1 cellular context compared by ENCODE assay signal in the genomic region with DNA sequence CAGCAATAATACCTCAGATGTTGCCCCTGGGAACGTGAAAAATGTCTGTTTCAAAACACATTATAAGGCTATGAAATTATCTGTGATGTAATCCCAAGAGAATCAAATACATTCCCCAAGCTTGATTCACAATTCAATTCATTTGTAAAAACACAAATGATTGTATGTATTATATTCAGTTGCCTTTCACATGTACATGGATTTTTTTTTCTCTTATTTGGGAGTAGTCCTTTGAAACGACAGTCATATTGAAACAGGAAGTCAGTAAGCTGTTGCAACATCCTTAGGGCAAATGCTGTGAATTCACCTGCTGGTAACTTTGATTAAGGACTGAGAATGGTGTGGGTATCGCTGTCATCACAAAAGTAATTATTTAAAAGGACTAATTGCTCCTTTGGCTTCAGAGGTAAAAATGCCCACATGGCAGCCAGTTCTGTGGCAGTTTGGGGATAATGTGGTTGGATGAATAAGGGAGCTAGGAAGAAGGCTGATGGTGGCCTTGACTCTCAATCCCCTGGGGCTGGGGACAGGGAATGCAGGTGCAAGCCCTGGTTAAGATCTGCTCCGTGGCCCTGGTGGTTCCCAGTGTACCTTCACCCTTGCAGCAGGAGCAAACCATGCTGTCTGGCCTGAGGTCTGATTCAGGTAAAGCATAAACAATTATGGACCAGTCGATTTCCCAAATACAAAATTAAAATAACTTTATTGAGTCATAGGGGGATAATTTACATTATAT.
TF ChIP-seq lines count a peak whose summit lies in the region.

No MANE protein-coding gene starts in this region.

TF ChIP-seq in GM12878, 131 proteins besides CTCF, POLR2A, EP300 and RAD21 (continued from another document and continues in another):
- TF ChIP-seq, protein P1, sequence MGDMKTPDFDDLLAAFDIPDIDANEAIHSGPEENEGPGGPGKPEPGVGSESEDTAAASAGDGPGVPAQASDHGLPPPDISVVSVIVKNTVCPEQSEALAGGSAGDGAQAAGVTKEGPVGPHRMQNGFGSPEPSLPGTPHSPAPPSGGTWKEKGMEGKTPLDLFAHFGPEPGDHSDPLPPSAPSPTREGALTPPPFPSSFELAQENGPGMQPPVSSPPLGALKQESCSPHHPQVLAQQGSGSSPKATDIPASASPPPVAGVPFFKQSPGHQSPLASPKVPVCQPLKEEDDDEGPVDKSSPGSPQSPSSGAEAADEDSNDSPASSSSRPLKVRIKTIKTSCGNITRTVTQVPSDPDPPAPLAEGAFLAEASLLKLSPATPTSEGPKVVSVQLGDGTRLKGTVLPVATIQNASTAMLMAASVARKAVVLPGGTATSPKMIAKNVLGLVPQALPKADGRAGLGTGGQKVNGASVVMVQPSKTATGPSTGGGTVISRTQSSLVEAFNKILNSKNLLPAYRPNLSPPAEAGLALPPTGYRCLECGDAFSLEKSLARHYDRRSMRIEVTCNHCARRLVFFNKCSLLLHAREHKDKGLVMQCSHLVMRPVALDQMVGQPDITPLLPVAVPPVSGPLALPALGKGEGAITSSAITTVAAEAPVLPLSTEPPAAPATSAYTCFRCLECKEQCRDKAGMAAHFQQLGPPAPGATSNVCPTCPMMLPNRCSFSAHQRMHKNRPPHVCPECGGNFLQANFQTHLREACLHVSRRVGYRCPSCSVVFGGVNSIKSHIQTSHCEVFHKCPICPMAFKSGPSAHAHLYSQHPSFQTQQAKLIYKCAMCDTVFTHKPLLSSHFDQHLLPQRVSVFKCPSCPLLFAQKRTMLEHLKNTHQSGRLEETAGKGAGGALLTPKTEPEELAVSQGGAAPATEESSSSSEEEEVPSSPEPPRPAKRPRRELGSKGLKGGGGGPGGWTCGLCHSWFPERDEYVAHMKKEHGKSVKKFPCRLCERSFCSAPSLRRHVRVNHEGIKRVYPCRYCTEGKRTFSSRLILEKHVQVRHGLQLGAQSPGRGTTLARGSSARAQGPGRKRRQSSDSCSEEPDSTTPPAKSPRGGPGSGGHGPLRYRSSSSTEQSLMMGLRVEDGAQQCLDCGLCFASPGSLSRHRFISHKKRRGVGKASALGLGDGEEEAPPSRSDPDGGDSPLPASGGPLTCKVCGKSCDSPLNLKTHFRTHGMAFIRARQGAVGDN (IDR thresholded peaks at IDR 0.05) = no peak
- no peak for TF ChIP-seq SUPT20H (IDR thresholded peaks at IDR 0.05; ENCODE audit: borderline replicate concordance, control insufficient read depth, low read depth, low read length)
- no peak for TF ChIP-seq POLR2AphosphoS5 (IDR thresholded peaks at IDR 0.05; ENCODE audit: low read length)
- no peak for TF ChIP-seq RB1 (IDR thresholded peaks at IDR 0.05; ENCODE audit: borderline replicate concordance)
- TF ChIP-seq ZNF207 (IDR thresholded peaks at IDR 0.05; ENCODE audit: borderline replicate concordance) = no peak
- no peak for TF ChIP-seq NR2F1 (conservative IDR thresholded peaks at IDR 0.05)
- TF ChIP-seq JUNB (IDR thresholded peaks at IDR 0.05) = peak; percentile 90
- TF ChIP-seq RCOR1 (conservative IDR thresholded peaks at IDR 0.05; ENCODE audit: low read depth, low read length) = no peak
- TF ChIP-seq ESRRA (IDR thresholded peaks at IDR 0.05; ENCODE audit: low read length) = no peak
- no peak for TF ChIP-seq RELA (IDR thresholded peaks at IDR 0.05; ENCODE audit: borderline replicate concordance, partially characterized antibody)
- TF ChIP-seq EZH2 (IDR thresholded peaks at IDR 0.05; ENCODE audit: borderline replicate concordance, control insufficient read depth, low read depth, low read length) = no peak
- TF ChIP-seq RFX5 (IDR thresholded peaks at IDR 0.05; ENCODE audit: low read depth, low read length) = no peak
- no peak for TF ChIP-seq NFXL1 (IDR thresholded peaks at IDR 0.05; ENCODE audit: borderline replicate concordance)
- TF ChIP-seq, protein P2, sequence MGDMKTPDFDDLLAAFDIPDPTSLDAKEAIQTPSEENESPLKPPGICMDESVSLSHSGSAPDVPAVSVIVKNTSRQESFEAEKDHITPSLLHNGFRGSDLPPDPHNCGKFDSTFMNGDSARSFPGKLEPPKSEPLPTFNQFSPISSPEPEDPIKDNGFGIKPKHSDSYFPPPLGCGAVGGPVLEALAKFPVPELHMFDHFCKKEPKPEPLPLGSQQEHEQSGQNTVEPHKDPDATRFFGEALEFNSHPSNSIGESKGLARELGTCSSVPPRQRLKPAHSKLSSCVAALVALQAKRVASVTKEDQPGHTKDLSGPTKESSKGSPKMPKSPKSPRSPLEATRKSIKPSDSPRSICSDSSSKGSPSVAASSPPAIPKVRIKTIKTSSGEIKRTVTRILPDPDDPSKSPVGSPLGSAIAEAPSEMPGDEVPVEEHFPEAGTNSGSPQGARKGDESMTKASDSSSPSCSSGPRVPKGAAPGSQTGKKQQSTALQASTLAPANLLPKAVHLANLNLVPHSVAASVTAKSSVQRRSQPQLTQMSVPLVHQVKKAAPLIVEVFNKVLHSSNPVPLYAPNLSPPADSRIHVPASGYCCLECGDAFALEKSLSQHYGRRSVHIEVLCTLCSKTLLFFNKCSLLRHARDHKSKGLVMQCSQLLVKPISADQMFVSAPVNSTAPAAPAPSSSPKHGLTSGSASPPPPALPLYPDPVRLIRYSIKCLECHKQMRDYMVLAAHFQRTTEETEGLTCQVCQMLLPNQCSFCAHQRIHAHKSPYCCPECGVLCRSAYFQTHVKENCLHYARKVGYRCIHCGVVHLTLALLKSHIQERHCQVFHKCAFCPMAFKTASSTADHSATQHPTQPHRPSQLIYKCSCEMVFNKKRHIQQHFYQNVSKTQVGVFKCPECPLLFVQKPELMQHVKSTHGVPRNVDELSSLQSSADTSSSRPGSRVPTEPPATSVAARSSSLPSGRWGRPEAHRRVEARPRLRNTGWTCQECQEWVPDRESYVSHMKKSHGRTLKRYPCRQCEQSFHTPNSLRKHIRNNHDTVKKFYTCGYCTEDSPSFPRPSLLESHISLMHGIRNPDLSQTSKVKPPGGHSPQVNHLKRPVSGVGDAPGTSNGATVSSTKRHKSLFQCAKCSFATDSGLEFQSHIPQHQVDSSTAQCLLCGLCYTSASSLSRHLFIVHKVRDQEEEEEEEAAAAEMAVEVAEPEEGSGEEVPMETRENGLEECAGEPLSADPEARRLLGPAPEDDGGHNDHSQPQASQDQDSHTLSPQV (IDR thresholded peaks at IDR 0.05) = no peak
- TF ChIP-seq, protein P3, sequence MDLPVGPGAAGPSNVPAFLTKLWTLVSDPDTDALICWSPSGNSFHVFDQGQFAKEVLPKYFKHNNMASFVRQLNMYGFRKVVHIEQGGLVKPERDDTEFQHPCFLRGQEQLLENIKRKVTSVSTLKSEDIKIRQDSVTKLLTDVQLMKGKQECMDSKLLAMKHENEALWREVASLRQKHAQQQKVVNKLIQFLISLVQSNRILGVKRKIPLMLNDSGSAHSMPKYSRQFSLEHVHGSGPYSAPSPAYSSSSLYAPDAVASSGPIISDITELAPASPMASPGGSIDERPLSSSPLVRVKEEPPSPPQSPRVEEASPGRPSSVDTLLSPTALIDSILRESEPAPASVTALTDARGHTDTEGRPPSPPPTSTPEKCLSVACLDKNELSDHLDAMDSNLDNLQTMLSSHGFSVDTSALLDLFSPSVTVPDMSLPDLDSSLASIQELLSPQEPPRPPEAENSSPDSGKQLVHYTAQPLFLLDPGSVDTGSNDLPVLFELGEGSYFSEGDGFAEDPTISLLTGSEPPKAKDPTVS (IDR thresholded peaks at IDR 0.05; ENCODE audit: low read depth, low read length) = no peak
- no peak for TF ChIP-seq SIN3A (IDR thresholded peaks at IDR 0.05; ENCODE audit: low read depth, low read length)
- TF ChIP-seq, protein P4, sequence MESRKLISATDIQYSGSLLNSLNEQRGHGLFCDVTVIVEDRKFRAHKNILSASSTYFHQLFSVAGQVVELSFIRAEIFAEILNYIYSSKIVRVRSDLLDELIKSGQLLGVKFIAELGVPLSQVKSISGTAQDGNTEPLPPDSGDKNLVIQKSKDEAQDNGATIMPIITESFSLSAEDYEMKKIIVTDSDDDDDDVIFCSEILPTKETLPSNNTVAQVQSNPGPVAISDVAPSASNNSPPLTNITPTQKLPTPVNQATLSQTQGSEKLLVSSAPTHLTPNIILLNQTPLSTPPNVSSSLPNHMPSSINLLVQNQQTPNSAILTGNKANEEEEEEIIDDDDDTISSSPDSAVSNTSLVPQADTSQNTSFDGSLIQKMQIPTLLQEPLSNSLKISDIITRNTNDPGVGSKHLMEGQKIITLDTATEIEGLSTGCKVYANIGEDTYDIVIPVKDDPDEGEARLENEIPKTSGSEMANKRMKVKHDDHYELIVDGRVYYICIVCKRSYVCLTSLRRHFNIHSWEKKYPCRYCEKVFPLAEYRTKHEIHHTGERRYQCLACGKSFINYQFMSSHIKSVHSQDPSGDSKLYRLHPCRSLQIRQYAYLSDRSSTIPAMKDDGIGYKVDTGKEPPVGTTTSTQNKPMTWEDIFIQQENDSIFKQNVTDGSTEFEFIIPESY (IDR thresholded peaks at IDR 0.05) = no peak
- no peak for TF ChIP-seq WRNIP1 (IDR thresholded peaks at IDR 0.05; ENCODE audit: borderline replicate concordance, low read depth, low read length)
- TF ChIP-seq, protein P5, sequence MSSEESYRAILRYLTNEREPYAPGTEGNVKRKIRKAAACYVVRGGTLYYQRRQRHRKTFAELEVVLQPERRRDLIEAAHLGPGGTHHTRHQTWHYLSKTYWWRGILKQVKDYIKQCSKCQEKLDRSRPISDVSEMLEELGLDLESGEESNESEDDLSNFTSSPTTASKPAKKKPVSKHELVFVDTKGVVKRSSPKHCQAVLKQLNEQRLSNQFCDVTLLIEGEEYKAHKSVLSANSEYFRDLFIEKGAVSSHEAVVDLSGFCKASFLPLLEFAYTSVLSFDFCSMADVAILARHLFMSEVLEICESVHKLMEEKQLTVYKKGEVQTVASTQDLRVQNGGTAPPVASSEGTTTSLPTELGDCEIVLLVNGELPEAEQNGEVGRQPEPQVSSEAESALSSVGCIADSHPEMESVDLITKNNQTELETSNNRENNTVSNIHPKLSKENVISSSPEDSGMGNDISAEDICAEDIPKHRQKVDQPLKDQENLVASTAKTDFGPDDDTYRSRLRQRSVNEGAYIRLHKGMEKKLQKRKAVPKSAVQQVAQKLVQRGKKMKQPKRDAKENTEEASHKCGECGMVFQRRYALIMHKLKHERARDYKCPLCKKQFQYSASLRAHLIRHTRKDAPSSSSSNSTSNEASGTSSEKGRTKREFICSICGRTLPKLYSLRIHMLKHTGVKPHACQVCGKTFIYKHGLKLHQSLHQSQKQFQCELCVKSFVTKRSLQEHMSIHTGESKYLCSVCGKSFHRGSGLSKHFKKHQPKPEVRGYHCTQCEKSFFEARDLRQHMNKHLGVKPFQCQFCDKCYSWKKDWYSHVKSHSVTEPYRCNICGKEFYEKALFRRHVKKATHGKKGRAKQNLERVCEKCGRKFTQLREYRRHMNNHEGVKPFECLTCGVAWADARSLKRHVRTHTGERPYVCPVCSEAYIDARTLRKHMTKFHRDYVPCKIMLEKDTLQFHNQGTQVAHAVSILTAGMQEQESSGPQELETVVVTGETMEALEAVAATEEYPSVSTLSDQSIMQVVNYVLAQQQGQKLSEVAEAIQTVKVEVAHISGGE (CRISPR knock-in tag; IDR thresholded peaks at IDR 0.05) = no peak
- no peak for TF ChIP-seq ZSCAN29 (IDR thresholded peaks at IDR 0.05)
- no peak for TF ChIP-seq FOS (IDR thresholded peaks at IDR 0.05; ENCODE audit: borderline replicate concordance, extremely low read depth, insufficient read length)
- no peak for TF ChIP-seq BHLHE40 (IDR thresholded peaks at IDR 0.05; ENCODE audit: borderline replicate concordance in 1 of 2, low read depth in 2 of 2, low read length in 1 of 2)
- TF ChIP-seq ETV6 (conservative IDR thresholded peaks at IDR 0.05 in 1 of 2, IDR thresholded peaks at IDR 0.05 in 1 of 2; ENCODE audit: borderline replicate concordance in 1 of 2, low read depth in 1 of 2) = peak in 1 of 2 experiments; percentile 78; a peak in 1 of 4 replicates
- no peak for TF ChIP-seq ZNF217 (IDR thresholded peaks at IDR 0.05)
- TF ChIP-seq, protein P6, sequence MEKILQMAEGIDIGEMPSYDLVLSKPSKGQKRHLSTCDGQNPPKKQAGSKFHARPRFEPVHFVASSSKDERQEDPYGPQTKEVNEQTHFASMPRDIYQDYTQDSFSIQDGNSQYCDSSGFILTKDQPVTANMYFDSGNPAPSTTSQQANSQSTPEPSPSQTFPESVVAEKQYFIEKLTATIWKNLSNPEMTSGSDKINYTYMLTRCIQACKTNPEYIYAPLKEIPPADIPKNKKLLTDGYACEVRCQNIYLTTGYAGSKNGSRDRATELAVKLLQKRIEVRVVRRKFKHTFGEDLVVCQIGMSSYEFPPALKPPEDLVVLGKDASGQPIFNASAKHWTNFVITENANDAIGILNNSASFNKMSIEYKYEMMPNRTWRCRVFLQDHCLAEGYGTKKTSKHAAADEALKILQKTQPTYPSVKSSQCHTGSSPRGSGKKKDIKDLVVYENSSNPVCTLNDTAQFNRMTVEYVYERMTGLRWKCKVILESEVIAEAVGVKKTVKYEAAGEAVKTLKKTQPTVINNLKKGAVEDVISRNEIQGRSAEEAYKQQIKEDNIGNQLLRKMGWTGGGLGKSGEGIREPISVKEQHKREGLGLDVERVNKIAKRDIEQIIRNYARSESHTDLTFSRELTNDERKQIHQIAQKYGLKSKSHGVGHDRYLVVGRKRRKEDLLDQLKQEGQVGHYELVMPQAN (conservative IDR thresholded peaks at IDR 0.05) = no peak
- TF ChIP-seq KAT2A (conservative IDR thresholded peaks at IDR 0.05; ENCODE audit: control insufficient read depth, low read depth, low read length) = no peak
- TF ChIP-seq, protein P7, sequence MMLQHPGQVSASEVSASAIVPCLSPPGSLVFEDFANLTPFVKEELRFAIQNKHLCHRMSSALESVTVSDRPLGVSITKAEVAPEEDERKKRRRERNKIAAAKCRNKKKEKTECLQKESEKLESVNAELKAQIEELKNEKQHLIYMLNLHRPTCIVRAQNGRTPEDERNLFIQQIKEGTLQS (IDR thresholded peaks at IDR 0.05; ENCODE audit: borderline replicate concordance, extremely low read depth, low read depth, low read length) = no peak
- peak; percentile 70 for TF ChIP-seq MTA2 (IDR thresholded peaks at IDR 0.05; ENCODE audit: low read depth)
- TF ChIP-seq TCF3 (IDR thresholded peaks at IDR 0.05; ENCODE audit: borderline replicate concordance, insufficient read depth, low read depth, low read length) = no peak
- TF ChIP-seq DPF2 (IDR thresholded peaks at IDR 0.05) = peak; percentile 40; the same call in 1 of the 2 replicates
- TF ChIP-seq SREBF1 (IDR thresholded peaks at IDR 0.05; ENCODE audit: low read length) = no peak
- TF ChIP-seq, protein P8, sequence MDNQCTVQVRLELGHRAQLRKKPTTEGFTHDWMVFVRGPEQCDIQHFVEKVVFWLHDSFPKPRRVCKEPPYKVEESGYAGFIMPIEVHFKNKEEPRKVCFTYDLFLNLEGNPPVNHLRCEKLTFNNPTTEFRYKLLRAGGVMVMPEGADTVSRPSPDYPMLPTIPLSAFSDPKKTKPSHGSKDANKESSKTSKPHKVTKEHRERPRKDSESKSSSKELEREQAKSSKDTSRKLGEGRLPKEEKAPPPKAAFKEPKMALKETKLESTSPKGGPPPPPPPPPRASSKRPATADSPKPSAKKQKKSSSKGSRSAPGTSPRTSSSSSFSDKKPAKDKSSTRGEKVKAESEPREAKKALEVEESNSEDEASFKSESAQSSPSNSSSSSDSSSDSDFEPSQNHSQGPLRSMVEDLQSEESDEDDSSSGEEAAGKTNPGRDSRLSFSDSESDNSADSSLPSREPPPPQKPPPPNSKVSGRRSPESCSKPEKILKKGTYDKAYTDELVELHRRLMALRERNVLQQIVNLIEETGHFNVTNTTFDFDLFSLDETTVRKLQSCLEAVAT (IDR thresholded peaks at IDR 0.05) = no peak
- TF ChIP-seq NFIC (IDR thresholded peaks at IDR 0.05; ENCODE audit: low read depth, low read length) = peak; percentile 57; the same call in 1 of the 2 replicates
- no peak for TF ChIP-seq ZNF274 (IDR thresholded peaks at IDR 0.05; ENCODE audit: insufficient read depth, insufficient read length)
- TF ChIP-seq BMI1 (IDR thresholded peaks at IDR 0.05; ENCODE audit: borderline replicate concordance) = no peak
- no peak for TF ChIP-seq FOXM1 (IDR thresholded peaks at IDR 0.05; ENCODE audit: low read depth, low read length)
